Comparison of ENCODE assay signal across 9 cellular contexts in the genomic region with DNA sequence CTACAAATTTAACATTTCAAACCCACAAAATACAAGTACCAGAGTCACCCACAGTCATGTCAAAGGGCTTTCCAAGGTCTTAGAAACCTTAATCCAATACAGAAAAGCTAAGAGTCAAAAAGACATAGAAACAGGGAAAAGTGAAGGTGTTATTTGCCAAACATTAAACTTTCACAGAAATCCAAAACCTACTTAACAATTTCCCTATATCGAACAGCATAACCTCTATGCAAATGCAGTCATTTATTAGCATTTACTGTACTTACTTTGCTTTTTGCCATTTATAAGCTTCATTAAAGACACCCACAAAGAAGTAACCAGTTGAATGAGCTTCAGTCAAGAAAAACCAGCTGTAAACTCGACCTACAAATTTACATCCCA. TPM values are rescaled to one million over a fixed set of nuclear protein-coding genes. Genes with fewer than 3 reads are reported as not detected.
DNase-seq lines count a peak whose midpoint lies in the region; ATAC-seq and TF ChIP-seq lines count a peak whose summit lies in the region.
"Had no signal": no experiment of that assay in that cellular context is flagged by ENCODE, and none has a peak within 500 bp of the region (broad histone marks: within the 10 kb centered on the region; RNA-seq: fewer than 3 reads in every experiment).

No MANE protein-coding gene starts in this region.

- H3K9ac ChIP-seq in ES-I3 (ENCODE audit: low read depth, low read length): peak overlapping the region; percentile 77

- H3K4me1 ChIP-seq in ES-I3 (ENCODE audit: insufficient read depth, low read length): peaks cover 6% of the 10 kb centered on the region; the same call in 1 of the 2 replicates
- H3K4me1 ChIP-seq in gastrocnemius medialis: peaks cover 45 to 54% of the 10 kb centered on the region in 2 donors

- H3K9me3 ChIP-seq in ES-I3 (ENCODE audit: control insufficient read depth, insufficient read depth, low read length) (no peaks in the 10 kb centered on the region), gastrocnemius medialis (no peaks in the 10 kb centered on the region)

- in situ Hi-C loops in gastrocnemius medialis (cut with MboI; ENCODE audit: low sequenced_read_pairs in 4 of 4): loop anchor here in 1 of 4 donors (10.0 kb wide), 1 partner anchor 61 kb away; the partner anchor contains the start of gene KIF20B

- peaks cover 7% of the 10 kb centered on the region for H3K4me1 Mint-ChIP-seq in activated CD4-positive, alpha-beta memory T cell treated with anti-CD3 and anti-CD28 coated beads for 36 hours (ENCODE audit: low read depth)

- intact Hi-C loops in gastrocnemius medialis (cut with DNase I; ENCODE audit: low total_unique reads): loop anchor here (10.0 kb wide), 1 partner anchor 1941 kb away; no protein-coding TSS in a partner anchor
- intact Hi-C loops in activated CD4-positive, alpha-beta memory T cell treated with anti-CD3 and anti-CD28 coated beads for 36 hours (cut with micrococcal nuclease): loop anchor here (5.0 kb wide), 1 partner anchor 1229 kb away; the partner anchor contains the start of gene RPP30

- TF ChIP-seq POLR2A in gastrocnemius medialis (IDR thresholded peaks at IDR 0.05): no peak

- ATAC-seq in gastrocnemius medialis (no peak), HG03045 (IDR thresholded peaks at IDR 0.05; ENCODE audit: unreplicated experiment) (no peak), GM21390 (IDR thresholded peaks at IDR 0.05; ENCODE audit: unreplicated experiment) (no peak)

- H3K36me3 Mint-ChIP-seq in activated CD4-positive, alpha-beta memory T cell treated with anti-CD3 and anti-CD28 coated beads for 36 hours: no peaks in the 10 kb centered on the region

- peak; percentile 61 for DNase-seq in OCI-M1 (lab: John Stamatoyannopoulos, UW)
- DNase-seq in fibroblast of villous mesenchyme (ENCODE audit: low read depth): no peak
- DNase-seq in gastrocnemius medialis: no peak
- no peak for DNase-seq in GM19238 (ENCODE audit: insufficient read length, low spot score)
- no peak for DNase-seq in activated CD4-positive, alpha-beta memory T cell treated with anti-CD3 and anti-CD28 coated beads for 36 hours

- H3K4me3 ChIP-seq in fibroblast of villous mesenchyme (ENCODE audit: low read depth, low read length) (peak overlapping the region; percentile 68), gastrocnemius medialis (peak overlapping the region; percentile 69 to 92 (median 80))

- no peaks in the 10 kb centered on the region for H3K9me3 Mint-ChIP-seq in activated CD4-positive, alpha-beta memory T cell treated with anti-CD3 and anti-CD28 coated beads for 36 hours
- H3K9me3 Mint-ChIP-seq: activated B cell treated with CpG ODN at 0.5 μM for 24 hours had no signal

- H3K27ac ChIP-seq in gastrocnemius medialis: peak overlapping the region; percentile 93 to 98 (median 96)

- no peaks in the 10 kb centered on the region for H3K27me3 Mint-ChIP-seq in activated CD4-positive, alpha-beta memory T cell treated with anti-CD3 and anti-CD28 coated beads for 36 hours
- H3K27me3 Mint-ChIP-seq: activated B cell treated with CpG ODN at 0.5 μM for 24 hours had no signal

- H3K27ac Mint-ChIP-seq in activated CD4-positive, alpha-beta memory T cell treated with anti-CD3 and anti-CD28 coated beads for 36 hours: no peak overlapping the region
- H3K27ac Mint-ChIP-seq: activated B cell treated with CpG ODN at 0.5 μM for 24 hours had no signal

- H3K27me3 ChIP-seq in gastrocnemius medialis: no peaks in the 10 kb centered on the region

- CTCF ChIA-PET in activated CD4-positive, alpha-beta memory T cell treated with anti-CD3 and anti-CD28 coated beads for 36 hours (lab: Charles Lee): interaction anchor here (2.1 kb wide), 1 partner anchor 58 kb away, joined by 9 read pairs; the partner anchor contains the start of gene KIF20B

- no peaks in the 10 kb centered on the region for H3K36me3 ChIP-seq in ES-I3 (ENCODE audit: insufficient read depth, low read length)
- H3K36me3 ChIP-seq in gastrocnemius medialis: no peaks in the 10 kb centered on the region

- POLR2A ChIA-PET in activated CD4-positive, alpha-beta memory T cell treated with anti-CD3 and anti-CD28 coated beads for 36 hours (lab: Charles Lee): interaction anchor here (1.1 to 1.8 kb wide), 2 partner anchors 34 to 58 kb away, joined by 4 to 16 read pairs; partner anchors contain the start of gene KIF20B

- TF ChIP-seq CTCF in fibroblast of villous mesenchyme (IDR thresholded peaks at IDR 0.05; ENCODE audit: insufficient read depth, low read depth, low read length): no peak
- TF ChIP-seq CTCF in gastrocnemius medialis (IDR thresholded peaks at IDR 0.05 in 4 of 5, conservative IDR thresholded peaks at IDR 0.05 in 1 of 5): no peak

- H3K4me3 Mint-ChIP-seq in activated CD4-positive, alpha-beta memory T cell treated with anti-CD3 and anti-CD28 coated beads for 36 hours: no peak overlapping the region
- H3K4me3 Mint-ChIP-seq: activated B cell treated with CpG ODN at 0.5 μM for 24 hours had no signal

RNA-seq across cellular contexts. Expression of gene PANK1, which starts 1.6 kb away (rescaled TPM):
- total RNA-seq in fibroblast of villous mesenchyme: 5.8 and 7.3 TPM in 2 replicates
- total RNA-seq in gastrocnemius medialis: 10 to 100 TPM in 1 of 4 donors, 1 to 10 TPM in 3; 7.3 to 16.3 (median 9.0) TPM
- total RNA-seq in activated CD4-positive, alpha-beta memory T cell treated with anti-CD3 and anti-CD28 coated beads for 36 hours: 1 to 10 TPM; 2.1 to 2.5 TPM

RNA-seq across cellular contexts. Expression of gene KIF20B, which starts 58.0 kb away (rescaled TPM):
- total RNA-seq in fibroblast of villous mesenchyme (10.3 and 19.9 TPM in 2 replicates), gastrocnemius medialis (1 to 10 TPM in 1 of 4 donors, under 1 TPM in 3; 0.65 to 1.0 (median 0.86) TPM)
- total RNA-seq in activated CD4-positive, alpha-beta memory T cell treated with anti-CD3 and anti-CD28 coated beads for 36 hours: 10 to 100 TPM; 65.3 to 65.6 TPM
